11 cellular contexts compared by ENCODE assay signal in the genomic region with DNA sequence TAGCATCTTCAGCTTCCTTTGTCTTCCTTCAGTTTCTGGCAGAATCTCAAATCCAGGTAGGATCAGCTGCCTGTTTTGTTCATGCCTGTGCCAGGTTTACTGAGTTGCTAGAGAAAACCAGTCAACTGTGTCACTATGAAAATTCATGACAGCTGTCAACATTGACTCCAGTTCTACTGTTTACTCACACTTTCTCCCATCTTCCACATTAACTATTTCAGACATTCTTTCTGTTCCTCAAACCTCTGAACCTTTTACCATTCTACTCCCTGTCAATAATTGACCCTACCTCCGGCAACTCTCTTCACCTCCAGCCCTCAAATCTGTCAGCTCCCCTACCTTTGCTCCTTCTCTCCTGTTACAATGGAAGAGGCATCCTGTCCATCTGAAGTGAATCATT. TPM values are rescaled to one million over a fixed set of nuclear protein-coding genes. Genes with fewer than 3 reads are reported as not detected.
DNase-seq lines count a peak whose midpoint lies in the region; ATAC-seq and TF ChIP-seq lines count a peak whose summit lies in the region.
"Had no signal": no experiment of that assay in that cellular context is flagged by ENCODE, and none has a peak within 500 bp of the region (broad histone marks: within the 10 kb centered on the region; RNA-seq: fewer than 3 reads in every experiment).

No MANE protein-coding gene starts in this region.

- H3K4me1 Mint-ChIP-seq in endothelial cell (ENCODE audit: unreplicated experiment) (no peaks in the 10 kb centered on the region), CD14-positive monocyte (peaks cover 27% of the 10 kb centered on the region)

- H3K27ac Mint-ChIP-seq in endothelial cell (ENCODE audit: unreplicated experiment): no peak overlapping the region
- H3K27ac Mint-ChIP-seq in CD14-positive monocyte: peak overlapping the region in 3 of 7 donors; percentile 2 to 24 (median 3)
- H3K27ac Mint-ChIP-seq: CD4-positive, alpha-beta T cell; dendritic cell treated with granulocyte-macrophage colony-stimulating factor and Interleukin-4, amounts not matched to agents 40 ng/mL and 50 ng/mL, for 4 days; neural progenitor cell had no signal

- H3K27me3 Mint-ChIP-seq in endothelial cell (ENCODE audit: unreplicated experiment): no peaks in the 10 kb centered on the region
- H3K27me3 Mint-ChIP-seq in CD14-positive monocyte (ENCODE audit: low read depth in 3 of 3): no peaks in the 10 kb centered on the region
- H3K27me3 Mint-ChIP-seq: CD4-positive, alpha-beta T cell; dendritic cell treated with granulocyte-macrophage colony-stimulating factor and Interleukin-4, amounts not matched to agents 40 ng/mL and 50 ng/mL, for 4 days had no signal

- TF ChIP-seq CTCF in endothelial cell (IDR thresholded peaks at IDR 0.05; ENCODE audit: unreplicated experiment) (no peak), CD14-positive monocyte (IDR thresholded peaks at IDR 0.05) (no peak)

- H3K9me3 Mint-ChIP-seq in endothelial cell (ENCODE audit: unreplicated experiment) (no peaks in the 10 kb centered on the region), CD14-positive monocyte (no peaks in the 10 kb centered on the region)
- H3K9me3 Mint-ChIP-seq: CD4-positive, alpha-beta T cell; dendritic cell treated with granulocyte-macrophage colony-stimulating factor and Interleukin-4, amounts not matched to agents 40 ng/mL and 50 ng/mL, for 4 days; neural progenitor cell had no signal

- H3K4me3 Mint-ChIP-seq in endothelial cell (ENCODE audit: unreplicated experiment): no peak overlapping the region
- no peak overlapping the region for H3K4me3 Mint-ChIP-seq in CD14-positive monocyte
- H3K4me3 Mint-ChIP-seq: CD4-positive, alpha-beta T cell; dendritic cell treated with granulocyte-macrophage colony-stimulating factor and Interleukin-4, amounts not matched to agents 40 ng/mL and 50 ng/mL, for 4 days; neural progenitor cell had no signal

- intact Hi-C loops in CD14-positive monocyte (cut with micrococcal nuclease): no loop called here

- ATAC-seq in GM18498 (IDR thresholded peaks at IDR 0.05; ENCODE audit: unreplicated experiment) (peak; percentile 78), GM21381 (IDR thresholded peaks at IDR 0.05; ENCODE audit: unreplicated experiment) (peak; percentile 82), HG03097 (IDR thresholded peaks at IDR 0.05; ENCODE audit: low FRiP score, unreplicated experiment) (peak; percentile 84)

- H3K36me3 Mint-ChIP-seq in endothelial cell (ENCODE audit: low read depth, unreplicated experiment) (no peaks in the 10 kb centered on the region), CD14-positive monocyte (peaks cover 3 to 6% of the 10 kb centered on the region in 2 donors)
- H3K36me3 Mint-ChIP-seq: neural progenitor cell had no signal

- peak; percentile 4 for DNase-seq in NCI-H774 (lab: John Stamatoyannopoulos, UW)
- no peak for DNase-seq in endothelial cell (ENCODE audit: low spot score)
- no peak for DNase-seq in occipital lobe (lab: John Stamatoyannopoulos, UW)
- no peak for DNase-seq in SHP77 treated with DMSO at 0.1 percent for 48 hours (lab: John Stamatoyannopoulos, UW)
- DNase-seq in CD14-positive monocyte (ENCODE audit: low spot score): no peak
- DNase-seq: CD4-positive, alpha-beta T cell had no signal

RNA-seq across cellular contexts. Expression of a gene that starts 8.5 kb away (rescaled TPM):
- total RNA-seq in endothelial cell (ENCODE audit: unreplicated experiment): 6.1 TPM
- total RNA-seq in occipital lobe: 27.8 TPM
- 1 to 10 TPM; 1.1 to 1.7 TPM for polyA plus RNA-seq in CD14-positive monocyte

RNA-seq across cellular contexts. Expression of a gene that starts 32.5 kb away (rescaled TPM):
- total RNA-seq in endothelial cell (ENCODE audit: unreplicated experiment) (4.8 TPM), occipital lobe (4.7 TPM)
- polyA plus RNA-seq in CD14-positive monocyte: not detected
